Comparison of ENCODE assay signal across 10 cellular contexts in the genomic region with DNA sequence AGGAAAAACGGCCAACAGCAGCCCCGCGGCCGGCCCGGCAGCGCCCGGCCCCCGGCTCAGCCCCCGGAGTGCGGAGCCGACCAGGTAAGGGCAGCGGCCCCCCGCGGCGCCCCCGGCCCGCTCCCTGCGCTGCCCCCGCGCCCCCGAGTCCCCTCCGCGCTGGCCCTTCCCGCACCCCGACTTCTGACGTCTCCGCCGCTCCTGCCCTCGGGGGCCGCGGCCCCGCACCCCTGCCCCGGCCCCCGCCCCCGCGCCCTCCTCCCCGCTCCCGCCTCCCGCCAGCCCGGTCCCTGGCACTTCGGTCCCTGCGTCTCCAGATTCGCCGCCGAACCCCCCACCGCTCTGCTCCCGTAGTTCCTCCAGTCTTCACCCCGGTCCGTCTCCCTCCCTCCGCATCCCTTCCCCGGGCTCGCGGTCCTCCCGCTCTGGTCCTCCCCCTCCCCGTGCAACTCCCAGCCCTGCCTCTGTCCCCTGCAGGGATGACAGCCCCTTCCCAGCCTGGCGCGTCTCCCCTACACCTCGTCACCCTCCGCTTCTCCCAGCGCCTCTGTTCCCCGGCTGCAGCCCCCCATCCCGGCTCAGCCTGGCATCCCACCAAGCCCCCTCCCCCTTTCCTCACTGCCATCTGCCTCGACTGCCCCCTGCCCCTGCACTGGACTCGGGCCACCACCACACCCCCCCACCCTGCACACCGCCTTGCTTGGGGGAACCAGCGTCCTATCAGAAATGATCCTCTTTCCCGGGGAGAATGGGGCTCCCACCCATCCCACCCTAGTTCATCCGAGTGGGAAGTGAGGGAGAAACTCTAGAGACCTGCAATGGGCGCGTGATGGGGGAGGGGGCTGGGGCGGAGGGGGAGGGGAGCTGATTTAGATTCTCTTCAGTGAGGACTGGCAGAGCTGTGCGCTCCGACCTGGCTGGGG. TPM values are rescaled to one million over a fixed set of nuclear protein-coding genes. Genes with fewer than 3 reads are reported as not detected.
DNase-seq lines count a peak whose midpoint lies in the region; ATAC-seq and TF ChIP-seq lines count a peak whose summit lies in the region.
"Had no signal": no experiment of that assay in that cellular context is flagged by ENCODE, and none has a peak within 500 bp of the region (broad histone marks: within the 10 kb centered on the region; RNA-seq: fewer than 3 reads in every experiment).

No MANE protein-coding gene starts in this region.

- peaks cover 84% of the 10 kb centered on the region for H3K27me3 Mint-ChIP-seq in central memory CD8-positive, alpha-beta T cell
- peaks cover 23 to 61% of the 10 kb centered on the region in 2 donors for H3K27me3 Mint-ChIP-seq in natural killer cell (ENCODE audit: low read depth in 2 of 2)

- H3K9me3 Mint-ChIP-seq in central memory CD8-positive, alpha-beta T cell: no peaks in the 10 kb centered on the region
- no peaks in the 10 kb centered on the region for H3K9me3 Mint-ChIP-seq in natural killer cell
- H3K9me3 Mint-ChIP-seq: naive B cell had no signal

- DNase-seq in 8988T (peak; percentile 66), GM13977 (ENCODE audit: low spot score) (peak; percentile 59), natural killer cell (no peak), inferior parietal cortex (ENCODE audit: extremely low spot score) (no peak), DMS153 treated with DMSO at 0.1 percent for 48 hours (lab: John Stamatoyannopoulos, UW; ENCODE audit: unreplicated experiment) (no peak)
- no peak for DNase-seq in central memory CD8-positive, alpha-beta T cell (ENCODE audit: low spot score in 2 of 2)

- no peak for TF ChIP-seq CTCF in GM13977 (IDR thresholded peaks at IDR 0.05; ENCODE audit: extremely low read depth, insufficient read depth, missing control alignments)
- no peak for TF ChIP-seq CTCF in natural killer cell (IDR thresholded peaks at IDR 0.05)

- peaks cover 1% of the 10 kb centered on the region for H3K36me3 Mint-ChIP-seq in central memory CD8-positive, alpha-beta T cell (ENCODE audit: insufficient read depth)
- no peaks in the 10 kb centered on the region for H3K36me3 Mint-ChIP-seq in natural killer cell
- H3K36me3 Mint-ChIP-seq: naive B cell had no signal

- ATAC-seq in central memory CD8-positive, alpha-beta T cell (replicated peaks; ENCODE audit: extremely low read depth, poor library complexity, severe bottlenecking): no peak
- ATAC-seq in natural killer cell: no peak
- no peak for ATAC-seq in GM18861 (IDR thresholded peaks at IDR 0.05; ENCODE audit: unreplicated experiment)
- ATAC-seq in HG02763 (IDR thresholded peaks at IDR 0.05; ENCODE audit: unreplicated experiment): no peak

- intact Hi-C loops in natural killer cell (cut with micrococcal nuclease): loop anchor here (1.0 kb wide), 5 partner anchors 173 to 682 kb away; no protein-coding TSS in a partner anchor

- peaks cover 10% of the 10 kb centered on the region for H3K4me1 Mint-ChIP-seq in central memory CD8-positive, alpha-beta T cell
- peaks cover 0 to 33% of the 10 kb centered on the region in 2 donors for H3K4me1 Mint-ChIP-seq in natural killer cell

- peak overlapping the region; percentile 36 for H3K4me3 Mint-ChIP-seq in central memory CD8-positive, alpha-beta T cell
- peak overlapping the region; percentile 69 for H3K4me3 Mint-ChIP-seq in natural killer cell

- H3K27ac Mint-ChIP-seq in central memory CD8-positive, alpha-beta T cell (ENCODE audit: low read depth): no peak overlapping the region
- H3K27ac Mint-ChIP-seq in natural killer cell: peak overlapping the region in 1 of 2 donors; percentile 61

- in situ Hi-C loops in GM13977 (cut with MboI; ENCODE audit: low pct_unique_long_range_greater_than_20kb, low sequenced_read_pairs, unreplicated experiment): loop anchor here (25.0 kb wide), 4 partner anchors 175 to 675 kb away; no protein-coding TSS in a partner anchor

RNA-seq across cellular contexts. Expression of a gene that starts 0.5 kb away (rescaled TPM):
- total RNA-seq in natural killer cell: 10 to 100 TPM in 2 of 3 donors, 1 to 10 TPM in 1; 2.2 to 32.3 (median 21.9) TPM
- total RNA-seq: HT1080 had no signal

Comparison
In these comparisons a context has a peak if more than half of its experiments do, and no peak if none do; other contexts are left out.
1. DNase-seq: peak in 8988T (single experiment) and GM13977 (single experiment); none in central memory CD8-positive, alpha-beta T cell (0 of 2), natural killer cell (single experiment), inferior parietal cortex (single experiment) and DMS153 treated with DMSO at 0.1 percent for 48 hours (single experiment).